In the genomic region with DNA sequence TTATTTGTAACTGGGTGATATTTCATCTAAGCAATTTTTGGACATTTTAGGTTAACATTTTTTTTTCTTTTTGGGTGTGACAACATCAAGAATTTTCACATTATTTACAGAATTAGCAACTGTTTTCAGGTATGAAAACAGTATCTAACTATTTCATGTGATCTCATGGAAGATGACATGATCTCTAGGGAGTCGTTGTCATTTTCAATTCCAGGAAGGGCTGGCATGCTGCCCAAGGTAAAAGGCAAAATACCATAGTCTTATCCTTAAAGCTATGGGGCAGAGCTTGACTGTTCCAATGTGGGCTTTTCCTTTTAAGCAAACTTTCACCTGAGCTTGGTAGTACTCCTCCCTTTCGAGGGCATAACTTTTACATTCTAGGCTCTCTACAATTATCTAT, we compare ENCODE assay signal across 15 cellular contexts.
DNase-seq lines count a peak whose midpoint lies in the region; ATAC-seq, FAIRE-seq and TF ChIP-seq lines count a peak whose summit lies in the region.
"Had no signal": no experiment of that assay in that cellular context is flagged by ENCODE, and none has a peak within 500 bp of the region (broad histone marks: within the 10 kb centered on the region; RNA-seq: fewer than 3 reads in every experiment).

No MANE protein-coding gene starts in this region.

- BruUV-seq in HepG2 (replicated peaks; lab: Mats Ljungman, UMichigan) = no TSS peak

- no peak for TF ChIP-seq CTCF in HepG2 (CRISPR knock-in tag; IDR thresholded peaks at IDR 0.05)

- POLR2A ChIA-PET in HepG2 (lab: Yijun Ruan, JAX) = no interaction called here

- CTCF ChIA-PET in HepG2 (lab: Yijun Ruan, JAX; ENCODE audit: low intra/inter-chr PET ratio, low total read pairs) = no interaction called here

- 1% methylated on average over 2 of the region's 2 CpGs for WGBS in HepG2 (ENCODE audit: low lambda C conversion rate)

- H4K20me1 ChIP-seq in HepG2 (ENCODE audit: insufficient read depth, low read length) = no peaks in the 10 kb centered on the region

- peak; percentile 9 for DNase-seq in NCI-H1105 (lab: John Stamatoyannopoulos, UW)
- no peak for DNase-seq in NCI-H1105 treated with DMSO at 0.1 percent for 48 hours (lab: John Stamatoyannopoulos, UW)
- DNase-seq in HK-2 (ENCODE audit: unreplicated experiment) = peak; percentile 0
- DNase-seq in SJCRH30 = peak; percentile 17 to 55
- no peak for DNase-seq in HepG2 (ENCODE audit: low spot score)
- DNase-seq in KG1 (lab: John Stamatoyannopoulos, UW) = no peak
- DNase-seq in NCI-H82 treated with DMSO at 0.1 percent for 48 hours (lab: John Stamatoyannopoulos, UW; ENCODE audit: unreplicated experiment) = no peak
- DNase-seq: 8988T, C1 segment of cervical spinal cord, DMS79, Karpas-422, T-helper 17 cell had no signal

- no peak overlapping the region for H2AFZ ChIP-seq in HepG2 (ENCODE audit: low read length)

- no peaks in the 10 kb centered on the region for H3K27me3 ChIP-seq in SJCRH30
- no peaks in the 10 kb centered on the region for H3K27me3 ChIP-seq in HepG2 (ENCODE audit: control insufficient read depth in 1 of 2, insufficient read depth in 2 of 2, low read length in 2 of 2)

- H3K4me1 ChIP-seq in SJCRH30 = peaks cover 5% of the 10 kb centered on the region
- H3K4me1 ChIP-seq in HepG2 (ENCODE audit: insufficient read depth, low read length) = no peaks in the 10 kb centered on the region

- intact Hi-C loops in HepG2 (cut with micrococcal nuclease; ENCODE audit: unreplicated experiment) = no loop called here

- TF ChIP-seq EP300 in HepG2 (IDR thresholded peaks at IDR 0.05; ENCODE audit: low read depth in 2 of 2, low read length in 2 of 2) (no peak), HepG2 (CRISPR knock-in tag; IDR thresholded peaks at IDR 0.05; ENCODE audit: borderline replicate concordance) (no peak)

- TF ChIP-seq POLR2A in HepG2 (IDR thresholded peaks at IDR 0.05; ENCODE audit: insufficient read depth in 1 of 2, low read depth in 2 of 2, low read length in 2 of 2) = no peak

- no peak for TF ChIP-seq RAD21 in HepG2 (CRISPR knock-in tag; IDR thresholded peaks at IDR 0.05)

- ATAC-seq in HepG2 (no peak), GM19324 (IDR thresholded peaks at IDR 0.05; ENCODE audit: low FRiP score, unreplicated experiment) (no peak)
- ATAC-seq: GM12878, Right ventricle myocardium inferior, T-helper 17 cell had no signal

- H3K9me3 ChIP-seq in SJCRH30 (replicated peaks) (no peaks in the 10 kb centered on the region), HepG2 (ENCODE audit: low read length) (no peaks in the 10 kb centered on the region)

- H3K4me3 ChIP-seq in SJCRH30 (no peak overlapping the region), HepG2 (replicated peaks in 1 of 3; ENCODE audit: insufficient read depth in 1 of 3, low read depth in 2 of 3, low read length in 3 of 3) (no peak overlapping the region)
- H3K4me3 ChIP-seq: GM12878 had no signal

- no peak overlapping the region for H3K4me2 ChIP-seq in HepG2 (ENCODE audit: low read depth, low read length)

- in situ Hi-C loops in HepG2 (cut with HindIII; ENCODE audit: extremely low pct_ligation_motif_present, low pct_unique_long_range_greater_than_20kb) = no loop called here

- no peak overlapping the region for H3K9ac ChIP-seq in HepG2 (ENCODE audit: insufficient read depth, low read depth, low read length)

- H3K27ac ChIP-seq in SJCRH30 (peak overlapping the region; percentile 58), HepG2 (ENCODE audit: extremely low read length, insufficient read depth, low read length) (no peak overlapping the region)

- no peak for FAIRE-seq in HepG2 (lab: Jason Lieb, UNC)
- FAIRE-seq: GM12878 had no signal

- H3K36me3 ChIP-seq in SJCRH30 (no peaks in the 10 kb centered on the region), HepG2 (replicated peaks in 1 of 2; ENCODE audit: control insufficient read depth in 1 of 2, insufficient read depth in 2 of 2, low read length in 2 of 2) (no peaks in the 10 kb centered on the region)

- H3K79me2 ChIP-seq in HepG2 (ENCODE audit: insufficient read depth, low read length) = no peaks in the 10 kb centered on the region

TF ChIP-seq in HepG2, 621 proteins besides CTCF, POLR2A, EP300 and RAD21:
- TF ChIP-seq THAP8 (CRISPR knock-in tag; IDR thresholded peaks at IDR 0.05; ENCODE audit: borderline replicate concordance) (no peak), ATRX (CRISPR knock-in tag; IDR thresholded peaks at IDR 0.05; ENCODE audit: borderline replicate concordance) (no peak), TGIF2 (CRISPR knock-in tag; IDR thresholded peaks at IDR 0.05) (no peak), ZSCAN30 (CRISPR knock-in tag; IDR thresholded peaks at IDR 0.05) (no peak), ATF7 (IDR thresholded peaks at IDR 0.05) (peak; percentile 87), ATF7 (CRISPR knock-in tag; IDR thresholded peaks at IDR 0.05) (no peak), ZNF564 (CRISPR knock-in tag; IDR thresholded peaks at IDR 0.05) (no peak)
- TF ChIP-seq, protein P1, sequence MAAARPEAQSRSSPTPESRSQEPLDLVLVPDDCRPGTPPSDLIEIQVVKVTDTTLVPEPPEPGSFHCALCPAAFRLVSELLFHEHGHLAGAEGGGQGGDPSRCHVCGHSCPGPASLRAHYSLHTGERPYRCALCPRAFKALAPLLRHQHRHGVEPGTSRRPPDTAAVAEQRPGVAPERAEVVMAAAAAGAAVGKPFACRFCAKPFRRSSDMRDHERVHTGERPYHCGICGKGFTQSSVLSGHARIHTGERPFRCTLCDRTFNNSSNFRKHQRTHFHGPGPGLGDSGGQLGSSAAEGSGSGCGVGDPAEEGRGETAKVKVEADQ (CRISPR knock-in tag; IDR thresholded peaks at IDR 0.05; ENCODE audit: borderline replicate concordance) = no peak

Comparison
In these comparisons a context has a peak if more than half of its experiments do, and no peak if none do; other contexts are left out.
1. DNase-seq: peak in NCI-H1105 (single experiment), HK-2 (single experiment) and SJCRH30 (2 of 2); none in NCI-H1105 treated with DMSO at 0.1 percent for 48 hours (single experiment), HepG2 (single experiment), KG1 (single experiment) and NCI-H82 treated with DMSO at 0.1 percent for 48 hours (single experiment).